ENCODE assay signal across 8 cellular contexts in genomic region chr4:168440442-168441264, GRCh38. TPM values are rescaled to one million over a fixed set of nuclear protein-coding genes. Genes with fewer than 3 reads are reported as not detected.
DNase-seq lines count a peak whose midpoint lies in the region; ATAC-seq and TF ChIP-seq lines count a peak whose summit lies in the region.
"Had no signal": no experiment of that assay in that cellular context is flagged by ENCODE, and none has a peak within 500 bp of the region (broad histone marks: within the 10 kb centered on the region; RNA-seq: fewer than 3 reads in every experiment).

No MANE protein-coding gene starts in this region.

- H3K9me3 ChIP-seq in gastroesophageal sphincter: no peaks in the 10 kb centered on the region

- H3K4me3 Mint-ChIP-seq in activated T-helper 17 cell treated with anti-CD3 and anti-CD28 coated beads, Interleukin-2, amount 50 U/mL, for 72 hours: no peak overlapping the region
- H3K4me3 Mint-ChIP-seq: T-helper 1 cell treated with Interleukin-12 subunit alpha and Interleukin-12 subunit beta and Interleukin-4 antibody, amounts not matched to agents 30 μg/mL and 1 μg/mL, for 36 hours had no signal

- peak overlapping the region; percentile 31 for H3K27ac Mint-ChIP-seq in activated T-helper 17 cell treated with anti-CD3 and anti-CD28 coated beads, Interleukin-2, amount 50 U/mL, for 72 hours
- H3K27ac Mint-ChIP-seq: T-helper 1 cell treated with Interleukin-12 subunit alpha and Interleukin-12 subunit beta and Interleukin-4 antibody, amounts not matched to agents 30 μg/mL and 1 μg/mL, for 36 hours had no signal

- H3K4me1 ChIP-seq in gastroesophageal sphincter: no peaks in the 10 kb centered on the region

- H3K36me3 ChIP-seq in gastroesophageal sphincter: peaks cover 0 to 52% of the 10 kb centered on the region in 2 donors

- no peak for TF ChIP-seq POLR2A in gastroesophageal sphincter (IDR thresholded peaks at IDR 0.05)

- H3K4me1 Mint-ChIP-seq in activated T-helper 17 cell treated with anti-CD3 and anti-CD28 coated beads, Interleukin-2, amount 50 U/mL, for 72 hours: peaks cover 11% of the 10 kb centered on the region

- peaks cover 52% of the 10 kb centered on the region for H3K36me3 Mint-ChIP-seq in activated T-helper 17 cell treated with anti-CD3 and anti-CD28 coated beads, Interleukin-2, amount 50 U/mL, for 72 hours (ENCODE audit: low read depth)

- no peaks in the 10 kb centered on the region for H3K27me3 Mint-ChIP-seq in activated T-helper 17 cell treated with anti-CD3 and anti-CD28 coated beads, Interleukin-2, amount 50 U/mL, for 72 hours

- H3K9me3 Mint-ChIP-seq in activated T-helper 17 cell treated with anti-CD3 and anti-CD28 coated beads, Interleukin-2, amount 50 U/mL, for 72 hours: no peaks in the 10 kb centered on the region
- H3K9me3 Mint-ChIP-seq: T-helper 1 cell treated with Interleukin-12 subunit alpha and Interleukin-12 subunit beta and Interleukin-4 antibody, amounts not matched to agents 30 μg/mL and 1 μg/mL, for 36 hours had no signal

- H3K4me3 ChIP-seq in gastroesophageal sphincter: no peak overlapping the region

- no peak for TF ChIP-seq EP300 in gastroesophageal sphincter (IDR thresholded peaks at IDR 0.05)

- DNase-seq in renal cortical epithelial cell (ENCODE audit: low read depth) (peak; percentile 99), NCI-H1930 (lab: John Stamatoyannopoulos, UW) (no peak), caudate nucleus (lab: John Stamatoyannopoulos, UW) (no peak)

- WGBS in gastroesophageal sphincter (ENCODE audit: low coverage in 1 of 2), 2 donors: 59 to 78% methylated on average over 4 of the region's 4 CpGs

- peak; percentile 100 for ATAC-seq in GM19438 (IDR thresholded peaks at IDR 0.05; ENCODE audit: low read depth, unreplicated experiment)
- peak; percentile 79 for ATAC-seq in HG03103 (IDR thresholded peaks at IDR 0.05; ENCODE audit: low read depth, unreplicated experiment)
- ATAC-seq in activated T-helper 17 cell treated with anti-CD3 and anti-CD28 coated beads, Interleukin-2, amount 50 U/mL, for 72 hours (replicated peaks): no peak
- ATAC-seq in gastroesophageal sphincter: no peak

- no peak for TF ChIP-seq CTCF in gastroesophageal sphincter (IDR thresholded peaks at IDR 0.05)

- H3K27ac ChIP-seq in gastroesophageal sphincter (no peak overlapping the region), caudate nucleus (ENCODE audit: low read depth, low read length) (no peak overlapping the region)

- H3K27me3 ChIP-seq in gastroesophageal sphincter: no peaks in the 10 kb centered on the region

RNA-seq across cellular contexts. Expression of gene DDX60L, which starts 39.6 kb away (rescaled TPM):
- total RNA-seq in activated T-helper 17 cell treated with anti-CD3 and anti-CD28 coated beads, Interleukin-2, amount 50 U/mL, for 72 hours: 1 to 10 TPM; 4.4 to 8.2 TPM
- 22.5 and 44.6 TPM in 2 replicates for total RNA-seq in renal cortical epithelial cell
- total RNA-seq in gastroesophageal sphincter: 10 to 100 TPM in 2 of 4 donors, 1 to 10 TPM in 2; 6.2 to 16.2 (median 9.0) TPM

RNA-seq across cellular contexts. Expression of gene PALLD, which starts 56.2 kb away (rescaled TPM):
- 10 to 100 TPM; 11.3 to 49.1 TPM for total RNA-seq in activated T-helper 17 cell treated with anti-CD3 and anti-CD28 coated beads, Interleukin-2, amount 50 U/mL, for 72 hours
- 190 and 278 TPM in 2 replicates for total RNA-seq in renal cortical epithelial cell
- total RNA-seq in gastroesophageal sphincter: 1,000 to 10,000 TPM; 1,036 to 2,270 (median 2,202) TPM

Comparison
In these comparisons a context has a peak if more than half of its experiments do, and no peak if none do; other contexts are left out.
1. ATAC-seq: peak in GM19438 (single experiment) and HG03103 (single experiment); none in activated T-helper 17 cell treated with anti-CD3 and anti-CD28 coated beads, Interleukin-2, amount 50 U/mL, for 72 hours (single experiment) and gastroesophageal sphincter (single experiment).